Comparison of ENCODE assay signal across 23 cellular contexts in genomic region chr11:26783997-26784396, GRCh38.
"Had no signal": no experiment of that assay in that cellular context is flagged by ENCODE, and none has a peak within 500 bp of the region (broad histone marks: within the 10 kb centered on the region; RNA-seq: fewer than 3 reads in every experiment).

No MANE protein-coding gene starts in this region.

- H3K4me2 ChIP-seq: neural progenitor cell had no signal

- H3K4me3 ChIP-seq: neural progenitor cell, ovary, psoas muscle, right lobe of liver, sigmoid colon, stomach, testis, tibial artery, transverse colon, upper lobe of right lung, uterus had no signal

- H3K36me3 ChIP-seq: neural progenitor cell, ovary, right lobe of liver, sigmoid colon, stomach, tibial artery, transverse colon, upper lobe of right lung, uterus had no signal

- H3K4me1 ChIP-seq: neural progenitor cell, parathyroid adenoma, psoas muscle, right lobe of liver, sigmoid colon, stomach, testis, transverse colon, upper lobe of right lung, uterus had no signal

- DNase-seq: naive thymus-derived CD8-positive, alpha-beta T cell; occipital lobe; ovary; posterior cingulate gyrus; psoas muscle; right cardiac atrium; right lobe of liver; sigmoid colon; small intestine; stimulated activated CD4-positive, alpha-beta T cell treated with anti-CD3 and anti-CD28 coated beads, Interleukin-15, amount 100 ng/mL, for 24 hours; stimulated activated CD4-positive, alpha-beta T cell treated with anti-CD3 and anti-CD28 coated beads, Interleukin-2, amount 100 ng/mL, for 24 hours; stimulated activated CD4-positive, alpha-beta T cell treated with anti-CD3 and anti-CD28 coated beads, Interleukin-2, amount 100 ng/mL, for 48 hours; stimulated activated CD4-positive, alpha-beta T cell treated with anti-CD3 and anti-CD28 coated beads, Interleukin-4, amount 100 ng/mL, for 24 hours; stimulated activated naive B cell treated with anti-CD40 and anti-IgM and Interleukin-4, amounts not matched to agents 10 μg/mL and 1 μg/mL and 100 μg/mL, for 72 hours; stimulated activated naive CD4-positive, alpha-beta T cell treated with Interleukin-2 at 50 U/mL for 16 hours; stomach; testis; tibial artery; transverse colon; upper lobe of right lung; uterus had no signal

- H3K9ac ChIP-seq: neural progenitor cell, parathyroid adenoma had no signal

- H3K27me3 ChIP-seq: neural progenitor cell, ovary, right lobe of liver, sigmoid colon, stomach, testis, tibial artery, transverse colon, upper lobe of right lung, uterus had no signal

- H3K9me3 ChIP-seq: ovary, psoas muscle, right lobe of liver, testis, upper lobe of right lung, uterus had no signal

- H3K27ac ChIP-seq: neural progenitor cell, ovary, parathyroid adenoma, psoas muscle, right lobe of liver, sigmoid colon, stomach, testis, tibial artery, transverse colon, upper lobe of right lung, uterus had no signal
